ENCODE assay signal across 1 cellular context in genomic region chr2:3322311-3322970, GRCh38.
TF ChIP-seq lines count a peak whose summit lies in the region.

No MANE protein-coding gene starts in this region.

TF ChIP-seq in H1, 55 proteins besides CTCF, POLR2A, EP300 and RAD21:
- no peak for TF ChIP-seq BACH1 (IDR thresholded peaks at IDR 0.05; ENCODE audit: low read length)
- TF ChIP-seq PHF8 (conservative IDR thresholded peaks at IDR 0.05; ENCODE audit: low read depth, low read length): no peak
- TF ChIP-seq RXRA (IDR thresholded peaks at IDR 0.05; ENCODE audit: insufficient read depth, low read depth, low read length): no peak
